In the genomic region with DNA sequence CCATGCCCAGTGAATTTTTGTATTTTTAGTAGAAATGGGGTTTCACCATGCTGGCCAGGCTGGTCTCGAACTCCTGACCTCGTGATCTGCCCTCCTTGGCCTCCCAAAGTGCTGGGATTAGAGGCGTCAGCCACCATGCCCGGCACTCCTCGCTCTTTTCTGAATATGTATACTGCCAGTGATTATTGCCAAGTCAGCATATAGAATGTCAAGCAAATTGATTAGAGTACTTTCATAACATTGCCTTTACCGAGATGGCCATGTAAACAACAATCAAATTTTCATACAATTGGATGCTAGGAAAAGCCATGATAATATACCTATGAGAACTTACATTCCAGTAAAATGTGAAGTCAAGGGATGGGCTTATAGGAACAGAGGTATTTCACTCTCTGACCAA, we compare ENCODE assay signal across 3 cellular contexts.
A peak's percentile ranks its signal among the peaks of the same experiment; 100 is the strongest.
TF ChIP-seq lines count a peak whose summit lies in the region.

No MANE protein-coding gene starts in this region.

TF ChIP-seq in IMR-90, 13 proteins besides CTCF, POLR2A, EP300 and RAD21:
- TF ChIP-seq MAFK (IDR thresholded peaks at IDR 0.05; ENCODE audit: low read depth, low read length), result peak; percentile 94

TF ChIP-seq in K562, 482 proteins besides CTCF, POLR2A, EP300 and RAD21:
- TF ChIP-seq ZNF316 (IDR thresholded peaks at IDR 0.05) (peak; percentile 81), MAFF (IDR thresholded peaks at IDR 0.05; ENCODE audit: low read length) (peak; percentile 75), C11orf30 (IDR thresholded peaks at IDR 0.05; ENCODE audit: low read depth) (peak; percentile 72), MAFK (IDR thresholded peaks at IDR 0.05; ENCODE audit: low read length) (peak; percentile 81), MAFG (tag; conservative IDR thresholded peaks at IDR 0.05) (peak; percentile 72)

TF ChIP-seq in HepG2, 621 proteins besides CTCF, POLR2A, EP300 and RAD21:
- peak; percentile 96 for TF ChIP-seq MAFF (IDR thresholded peaks at IDR 0.05; ENCODE audit: low read depth, low read length)
- TF ChIP-seq MAFK (conservative IDR thresholded peaks at IDR 0.05 in 1 of 2, IDR thresholded peaks at IDR 0.05 in 1 of 2; ENCODE audit: low read length in 2 of 2), result peak; percentile 93 to 96
